In the genomic region with DNA sequence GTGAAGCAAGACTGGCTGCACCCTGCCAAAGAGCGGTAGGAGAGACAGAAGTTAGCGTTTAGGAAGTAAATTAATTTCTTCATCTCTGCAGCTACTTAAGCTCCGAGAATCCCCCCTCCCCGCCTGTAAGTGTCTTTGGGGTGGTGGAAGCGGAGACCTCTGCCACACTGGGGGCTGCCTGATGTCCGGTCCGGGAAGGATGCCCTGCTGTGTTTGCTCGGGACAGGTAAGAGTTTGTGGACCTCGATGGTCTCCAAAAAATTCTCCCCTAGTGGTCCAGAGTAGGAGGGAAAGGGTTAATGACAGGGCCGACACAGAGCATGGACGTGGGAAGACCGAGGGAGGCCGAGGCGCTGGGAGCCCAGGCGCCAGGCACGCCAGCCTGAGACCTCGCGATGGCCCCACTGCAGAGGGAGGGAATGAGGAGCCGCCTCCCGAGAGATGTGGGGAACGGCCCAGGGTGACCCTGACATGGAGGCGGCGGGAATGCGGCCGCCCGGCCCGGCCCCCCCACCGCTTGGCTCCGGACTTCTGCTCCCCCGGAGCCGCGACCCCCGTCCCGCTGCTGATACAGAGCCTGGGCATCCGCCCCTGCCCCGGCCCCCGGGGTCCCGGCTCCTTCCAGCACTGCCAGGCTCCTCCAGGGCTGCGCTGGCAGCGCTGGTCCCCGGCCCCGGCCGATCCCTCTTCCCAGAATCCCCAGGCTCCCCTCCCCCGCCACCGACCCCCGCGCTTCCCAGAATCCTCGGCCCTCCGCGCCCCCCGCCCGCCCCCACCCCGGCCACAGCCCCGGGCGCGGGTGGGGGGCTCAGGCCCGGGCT, we compare ENCODE assay signal across 8 cellular contexts. TPM values are rescaled to one million over a fixed set of nuclear protein-coding genes. Genes with fewer than 3 reads are reported as not detected.
DNase-seq lines count a peak whose midpoint lies in the region; ATAC-seq and TF ChIP-seq lines count a peak whose summit lies in the region.

No MANE protein-coding gene starts in this region.

- CTCF ChIA-PET in activated CD4-positive, alpha-beta T cell treated with anti-CD3 and anti-CD28 coated beads for 36 hours (lab: Charles Lee): interaction anchor here (0.5 to 0.6 kb wide), 2 partner anchors 19 to 188 kb away, joined by 3 read pairs; no protein-coding TSS in a partner anchor
- CTCF ChIA-PET in PC-3 (lab: Charles Lee): interaction anchor here (1.2 kb wide), 1 partner anchor 19 kb away, joined by 4 read pairs; no protein-coding TSS in a partner anchor

- H3K27me3 ChIP-seq in PC-3 (ENCODE audit: low read length): no peaks in the 10 kb centered on the region
- no peaks in the 10 kb centered on the region for H3K27me3 ChIP-seq in thymus (ENCODE audit: control insufficient read depth, insufficient read depth)

- H3K27ac ChIP-seq in PC-3 (ENCODE audit: low read length) (no peak overlapping the region), thymus (ENCODE audit: low read depth) (no peak overlapping the region)

- TF ChIP-seq CTCF in PC-3 (conservative IDR thresholded peaks at IDR 0.05; ENCODE audit: low read depth, low read length) (no peak), lower leg skin (IDR thresholded peaks at IDR 0.05) (no peak)

- no peaks in the 10 kb centered on the region for H4K20me1 ChIP-seq in PC-3 (ENCODE audit: low read length)

- H3K9me2 ChIP-seq in PC-3 (replicated peaks; ENCODE audit: low read length): no peaks in the 10 kb centered on the region

- BruUV-seq in PC-3 (replicated peaks; lab: Mats Ljungman, UMichigan): no TSS peak

- peaks cover 7% of the 10 kb centered on the region for H3K36me3 Mint-ChIP-seq in activated CD4-positive, alpha-beta T cell treated with anti-CD3 and anti-CD28 coated beads for 36 hours (ENCODE audit: low read depth)

- H3K4me3 ChIP-seq in PC-3 (ENCODE audit: low read length) (peak overlapping the region; percentile 88), lower leg skin (ENCODE audit: low read depth, poor library complexity, severe bottlenecking) (peak overlapping the region; percentile 88), thymus (ENCODE audit: low read length) (peak overlapping the region; percentile 99)

- H3K27me3 Mint-ChIP-seq in activated CD4-positive, alpha-beta T cell treated with anti-CD3 and anti-CD28 coated beads for 36 hours: peaks cover 2% of the 10 kb centered on the region

- H3K36me3 ChIP-seq in PC-3 (ENCODE audit: low read depth, low read length) (no peaks in the 10 kb centered on the region), thymus (ENCODE audit: control insufficient read depth, insufficient read depth) (peaks cover 31% of the 10 kb centered on the region)

- POLR2A ChIA-PET in activated CD4-positive, alpha-beta T cell treated with anti-CD3 and anti-CD28 coated beads for 36 hours (lab: Charles Lee): interaction anchor here (0.6 kb wide), 1 partner anchor 24 kb away, joined by 5 read pairs; no protein-coding TSS in a partner anchor
- POLR2A ChIA-PET in PC-3 (lab: Charles Lee; ENCODE audit: unreplicated experiment): no interaction called here

- H2AFZ ChIP-seq in PC-3 (ENCODE audit: low read length): peak overlapping the region; percentile 50; the same call in 1 of the 2 replicates

- H3K27ac Mint-ChIP-seq in activated CD4-positive, alpha-beta T cell treated with anti-CD3 and anti-CD28 coated beads for 36 hours: no peak overlapping the region

- H3K4me1 ChIP-seq in PC-3 (ENCODE audit: insufficient read depth, low read length) (peaks cover 4% of the 10 kb centered on the region; the same call in 1 of the 2 replicates), thymus (ENCODE audit: control insufficient read depth, insufficient read depth, low read length) (peaks cover 6% of the 10 kb centered on the region)

- 4% methylated on average over 29 to 35 of the region's 57 CpGs for WGBS in lower leg skin, 2 donors
- WGBS in thymus: 10% methylated on average over 57 of the region's 57 CpGs

- no peaks in the 10 kb centered on the region for H3F3A ChIP-seq in PC-3 (ENCODE audit: low read length, unreplicated experiment)

- peak; percentile 57 for ATAC-seq in activated CD4-positive, alpha-beta T cell treated with anti-CD3 and anti-CD28 coated beads for 36 hours
- ATAC-seq in PC-3: peak; percentile 70
- no peak for ATAC-seq in HG02870 (IDR thresholded peaks at IDR 0.05; ENCODE audit: unreplicated experiment)
- no peak for ATAC-seq in GM18907 (IDR thresholded peaks at IDR 0.05; ENCODE audit: unreplicated experiment)

- peak overlapping the region; percentile 75 for H3K4me3 Mint-ChIP-seq in activated CD4-positive, alpha-beta T cell treated with anti-CD3 and anti-CD28 coated beads for 36 hours

- peak overlapping the region; percentile 81 for H3K9ac ChIP-seq in PC-3 (ENCODE audit: low read length)

- H3K4me2 ChIP-seq in PC-3 (ENCODE audit: low read length): peak overlapping the region; percentile 92

- H3K9me3 Mint-ChIP-seq in activated CD4-positive, alpha-beta T cell treated with anti-CD3 and anti-CD28 coated beads for 36 hours (ENCODE audit: low read depth): no peaks in the 10 kb centered on the region

- H3K9me3 ChIP-seq in PC-3 (ENCODE audit: low read length) (no peaks in the 10 kb centered on the region), thymus (ENCODE audit: control insufficient read depth) (no peaks in the 10 kb centered on the region)

- DNase-seq in activated CD4-positive, alpha-beta T cell treated with anti-CD3 and anti-CD28 coated beads for 36 hours: peak; percentile 40
- DNase-seq in activated CD4-positive, alpha-beta T cell treated with anti-CD3 and anti-CD28 coated beads for 4 hours: no peak
- DNase-seq in PC-3 (peak; percentile 28), dermis blood vessel endothelial cell (peak; percentile 65), lower leg skin (ENCODE audit: low spot score in 2 of 2) (no peak)

- TF ChIP-seq POLR2A in lower leg skin (IDR thresholded peaks at IDR 0.05): no peak

- peaks cover 21% of the 10 kb centered on the region for H3K79me2 ChIP-seq in PC-3 (ENCODE audit: low read length)

- intact Hi-C loops in activated CD4-positive, alpha-beta T cell treated with anti-CD3 and anti-CD28 coated beads for 36 hours (cut with DNase I, micrococcal nuclease): no loop called here
- intact Hi-C loops in PC-3 (cut with micrococcal nuclease): no loop called here
- intact Hi-C loops in lower leg skin (cut with DNase I; ENCODE audit: low total_unique reads): no loop called here

- peaks cover 17% of the 10 kb centered on the region for H3K4me1 Mint-ChIP-seq in activated CD4-positive, alpha-beta T cell treated with anti-CD3 and anti-CD28 coated beads for 36 hours

RNA-seq across cellular contexts. Expression of a gene that starts 0.7 kb away (rescaled TPM):
- 1 to 10 TPM; 3.4 to 3.7 TPM for total RNA-seq in activated CD4-positive, alpha-beta T cell treated with anti-CD3 and anti-CD28 coated beads for 36 hours
- total RNA-seq in PC-3 (2014; rRNA removed) (7.8 and 8.4 TPM in 2 replicates), dermis blood vessel endothelial cell (6.1 and 8.4 TPM in 2 replicates), lower leg skin (10 to 100 TPM; 10.9 to 18.1 (median 16.0) TPM)
- 4.6 TPM for polyA plus RNA-seq in thymus

RNA-seq across cellular contexts. Expression of a gene that starts 24.2 kb away (rescaled TPM):
- 10 to 100 TPM; 72.3 to 85.5 TPM for total RNA-seq in activated CD4-positive, alpha-beta T cell treated with anti-CD3 and anti-CD28 coated beads for 36 hours
- total RNA-seq in PC-3 (2014; rRNA removed) (64.1 and 80.2 TPM in 2 replicates), dermis blood vessel endothelial cell (64.5 and 100 TPM in 2 replicates), lower leg skin (100 to 1,000 TPM in 1 of 4 donors, 10 to 100 TPM in 3; 82.2 to 112 (median 92.9) TPM)
- polyA plus RNA-seq in thymus: 74.8 TPM

RNA-seq across cellular contexts. Expression of a gene that starts 24.5 kb away (rescaled TPM):
- 1 to 10 TPM; 1.7 to 3.1 TPM for total RNA-seq in activated CD4-positive, alpha-beta T cell treated with anti-CD3 and anti-CD28 coated beads for 36 hours
- 8.6 and 9.6 TPM in 2 replicates for total RNA-seq in PC-3 (2014; rRNA removed)
- 0.93 and 1.2 TPM in 2 replicates for total RNA-seq in dermis blood vessel endothelial cell
- 1 to 10 TPM; 1.2 to 4.1 (median 2.6) TPM for total RNA-seq in lower leg skin
- polyA plus RNA-seq in thymus: 19.6 TPM

RNA-seq across cellular contexts. Expression of a gene that starts 38.1 kb away (rescaled TPM):
- total RNA-seq in activated CD4-positive, alpha-beta T cell treated with anti-CD3 and anti-CD28 coated beads for 36 hours: 10 to 100 TPM; 21.8 to 26.0 TPM
- total RNA-seq in PC-3 (2014; rRNA removed) (28.6 and 30.9 TPM in 2 replicates), dermis blood vessel endothelial cell (20.1 and 21.4 TPM in 2 replicates), lower leg skin (10 to 100 TPM; 20.6 to 39.5 (median 31.5) TPM)
- polyA plus RNA-seq in thymus: 53.8 TPM

Comparison
In these comparisons a context has a peak if more than half of its experiments do, and no peak if none do; other contexts are left out.
1. DNase-seq: peak in activated CD4-positive, alpha-beta T cell treated with anti-CD3 and anti-CD28 coated beads for 36 hours (single experiment), PC-3 (single experiment) and dermis blood vessel endothelial cell (single experiment); none in activated CD4-positive, alpha-beta T cell treated with anti-CD3 and anti-CD28 coated beads for 4 hours (0 of 2) and lower leg skin (0 of 2).
2. ATAC-seq: peak in activated CD4-positive, alpha-beta T cell treated with anti-CD3 and anti-CD28 coated beads for 36 hours (single experiment) and PC-3 (single experiment); none in HG02870 (single experiment) and GM18907 (single experiment).
3. Peak in every context shown above with its lines, with median percentiles within 50 percentile points of each other: H3K4me3 ChIP-seq.